In genomic region chr1:96721382-96722160, GRCh38 we compare ENCODE assay signal across 8 cellular contexts. TPM values are rescaled to one million over a fixed set of nuclear protein-coding genes. Genes with fewer than 3 reads are reported as not detected.
A peak's percentile ranks its signal among the peaks of the same experiment; 100 is the strongest.
DNase-seq lines count a peak whose midpoint lies in the region; ATAC-seq and TF ChIP-seq lines count a peak whose summit lies in the region.

A gene with protein sequence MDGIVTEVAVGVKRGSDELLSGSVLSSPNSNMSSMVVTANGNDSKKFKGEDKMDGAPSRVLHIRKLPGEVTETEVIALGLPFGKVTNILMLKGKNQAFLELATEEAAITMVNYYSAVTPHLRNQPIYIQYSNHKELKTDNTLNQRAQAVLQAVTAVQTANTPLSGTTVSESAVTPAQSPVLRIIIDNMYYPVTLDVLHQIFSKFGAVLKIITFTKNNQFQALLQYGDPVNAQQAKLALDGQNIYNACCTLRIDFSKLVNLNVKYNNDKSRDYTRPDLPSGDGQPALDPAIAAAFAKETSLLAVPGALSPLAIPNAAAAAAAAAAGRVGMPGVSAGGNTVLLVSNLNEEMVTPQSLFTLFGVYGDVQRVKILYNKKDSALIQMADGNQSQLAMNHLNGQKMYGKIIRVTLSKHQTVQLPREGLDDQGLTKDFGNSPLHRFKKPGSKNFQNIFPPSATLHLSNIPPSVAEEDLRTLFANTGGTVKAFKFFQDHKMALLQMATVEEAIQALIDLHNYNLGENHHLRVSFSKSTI (plus strand): TSS chr1:96721784. CDS start chr1:96721865, 81 bp downstream.

- H3K4me3 Mint-ChIP-seq in WTC11 (peak within 1 kb of the TSS; percentile 91), immature natural killer cell (peak within 1 kb of the TSS; percentile 93 to 99 (median 98))

- H3K36me3 Mint-ChIP-seq in WTC11 (peaks cover 26% of the 10 kb centered on the region), immature natural killer cell (peaks cover 3 to 6% (median 4%) of the 10 kb centered on the region in 3 donors)

- peak within 1 kb of the TSS; percentile 98 for H2AFZ ChIP-seq in mammary epithelial cell (ENCODE audit: low read depth, low read length)

- H3K4me1 ChIP-seq in mammary epithelial cell (ENCODE audit: insufficient read depth, low read length) = no peaks in the 10 kb centered on the region
- peaks cover 12 to 48% (median 28%) of the 10 kb centered on the region in 6 donors for H3K4me1 ChIP-seq in spleen

- DNase-seq in AG04449 (ENCODE audit: low read depth, low spot score) = no peak
- peak; percentile 76 for DNase-seq in NCI-H2171 treated with DMSO at 0.1 percent for 48 hours (lab: John Stamatoyannopoulos, UW)
- peak; percentile 84 for DNase-seq in WTC11 (ENCODE audit: low spot score)
- DNase-seq in mammary epithelial cell = peak; percentile 71
- peak; percentile 84 to 85 (median 84) for DNase-seq in immature natural killer cell
- DNase-seq in spleen = peak; percentile 97

- H3K4me1 Mint-ChIP-seq in WTC11 (peaks cover 29% of the 10 kb centered on the region), immature natural killer cell (peaks cover 25 to 34% of the 10 kb centered on the region in 2 donors)

- H3K4me3 ChIP-seq in AG04449 (ENCODE audit: low read depth, low read length) (peak within 1 kb of the TSS; percentile 95), mammary epithelial cell (replicated peaks in 1 of 3; ENCODE audit: insufficient read depth in 1 of 3, low read depth in 2 of 3, low read length in 3 of 3) (peak within 1 kb of the TSS; percentile 82 to 98 (median 91)), spleen (peak within 1 kb of the TSS; percentile 67 to 97 (median 86))

- CTCF ChIA-PET in AG04449 (lab: Yijun Ruan, JAX) (no interaction called here), WTC11 (lab: Charles Lee) (interaction anchor here (0.7 kb wide), 1 partner anchor 591 kb away, joined by 4 read pairs; no protein-coding TSS in a partner anchor), mammary epithelial cell (lab: Charles Lee; ENCODE audit: low non-redundant PET) (no interaction called here)

- H3K9me3 ChIP-seq in mammary epithelial cell (replicated peaks; ENCODE audit: insufficient read depth, low read length) = no peaks in the 10 kb centered on the region
- no peaks in the 10 kb centered on the region for H3K9me3 ChIP-seq in spleen

- in situ Hi-C loops in mammary epithelial cell (cut with MboI; ENCODE audit: low sequenced_read_pairs in 2 of 2) = no loop called here

- no peaks in the 10 kb centered on the region for H4K20me1 ChIP-seq in mammary epithelial cell (ENCODE audit: insufficient read depth, low read length)

- H3K27ac ChIP-seq in mammary epithelial cell (ENCODE audit: insufficient read depth, low read depth, low read length) (peak within 1 kb of the TSS; percentile 60), spleen (peak within 1 kb of the TSS; percentile 80 to 97 (median 96))

- under 1% methylated on average over 15 of the region's 77 CpGs for WGBS in mammary epithelial cell (ENCODE audit: low coverage, missing lambda C conversion rate)
- WGBS in spleen, 5 donors = 0 to 1% (median 1%) methylated on average over 26 to 77 of the region's 77 CpGs

- peak within 1 kb of the TSS; percentile 85 for H3K9ac ChIP-seq in mammary epithelial cell (ENCODE audit: insufficient read depth, low read length)

- H3K27ac Mint-ChIP-seq in WTC11 (peak within 1 kb of the TSS; percentile 97), immature natural killer cell (peak within 1 kb of the TSS; percentile 80 to 97 (median 94))

- POLR2A ChIA-PET in AG04449 (lab: Yijun Ruan, JAX) (interaction anchor here (1.0 kb wide), 1 partner anchor 359 kb away, joined by 5 read pairs; no protein-coding TSS in a partner anchor), WTC11 (lab: Charles Lee) (no interaction called here)

- TF ChIP-seq POLR2A in spleen (IDR thresholded peaks at IDR 0.05) = no peak

- H3K36me3 ChIP-seq in mammary epithelial cell (ENCODE audit: insufficient read depth, low read length) = no peaks in the 10 kb centered on the region
- H3K36me3 ChIP-seq in spleen = peaks cover 0 to 25% (median 3%) of the 10 kb centered on the region in 6 donors

- H3K79me2 ChIP-seq in mammary epithelial cell (ENCODE audit: insufficient read depth, low read length) = peaks cover 45% of the 10 kb centered on the region

- dilution Hi-C loops in mammary epithelial cell (cut with HindIII; ENCODE audit: low sequenced_read_pairs) = no loop called here

- no peaks in the 10 kb centered on the region for H3K27me3 Mint-ChIP-seq in WTC11 (ENCODE audit: low read depth)
- H3K27me3 Mint-ChIP-seq in immature natural killer cell (ENCODE audit: low read depth in 3 of 3) = peaks cover 0 to 9% (median 4%) of the 10 kb centered on the region in 3 donors

- peaks cover 4% of the 10 kb centered on the region for H3K9me3 Mint-ChIP-seq in WTC11
- no peaks in the 10 kb centered on the region for H3K9me3 Mint-ChIP-seq in immature natural killer cell

- intact Hi-C loops in mammary epithelial cell (cut with micrococcal nuclease) = loop anchor here (5.0 to 10.0 kb wide), 4 partner anchors 157 to 484 kb away; no protein-coding TSS in a partner anchor
- intact Hi-C loops in spleen (cut with DNase I; ENCODE audit: low total_unique reads) = no loop called here

- peak within 1 kb of the TSS; percentile 85 for H3K4me2 ChIP-seq in mammary epithelial cell (ENCODE audit: insufficient read depth, low read depth, low read length)

- TF ChIP-seq CTCF in AG04449 (IDR thresholded peaks at IDR 0.05; ENCODE audit: insufficient read depth, low read length, missing control alignments) (no peak), WTC11 (IDR thresholded peaks at IDR 0.05) (no peak), mammary epithelial cell (conservative IDR thresholded peaks at IDR 0.05 in 1 of 2, IDR thresholded peaks at IDR 0.05 in 1 of 2; ENCODE audit: extremely low read depth in 1 of 2, insufficient read depth in 1 of 2, low read depth in 1 of 2, low read length in 2 of 2) (no peak), spleen (IDR thresholded peaks at IDR 0.05 in 8 of 11, conservative IDR thresholded peaks at IDR 0.05 in 3 of 11) (peak in 1 of 11 experiments; percentile 7)

- no peaks in the 10 kb centered on the region for H3K27me3 ChIP-seq in mammary epithelial cell (ENCODE audit: insufficient read depth, low read length)
- H3K27me3 ChIP-seq in spleen (replicated peaks in 1 of 7) = no peaks in the 10 kb centered on the region

- no TSS peak for BruUV-seq in mammary epithelial cell (replicated peaks; lab: Mats Ljungman, UMichigan)

- ATAC-seq in GM18867 (IDR thresholded peaks at IDR 0.05; ENCODE audit: unreplicated experiment) (peak; percentile 95), HG03095 (IDR thresholded peaks at IDR 0.05; ENCODE audit: unreplicated experiment) (peak; percentile 96), WTC11 (peak; percentile 95)

TF ChIP-seq in WTC11, 78 proteins besides CTCF, POLR2A, EP300 and RAD21 (continues in another document):
- TF ChIP-seq ZSCAN18 (CRISPR knock-in tag; IDR thresholded peaks at IDR 0.05) = no peak
- TF ChIP-seq, protein P1, sequence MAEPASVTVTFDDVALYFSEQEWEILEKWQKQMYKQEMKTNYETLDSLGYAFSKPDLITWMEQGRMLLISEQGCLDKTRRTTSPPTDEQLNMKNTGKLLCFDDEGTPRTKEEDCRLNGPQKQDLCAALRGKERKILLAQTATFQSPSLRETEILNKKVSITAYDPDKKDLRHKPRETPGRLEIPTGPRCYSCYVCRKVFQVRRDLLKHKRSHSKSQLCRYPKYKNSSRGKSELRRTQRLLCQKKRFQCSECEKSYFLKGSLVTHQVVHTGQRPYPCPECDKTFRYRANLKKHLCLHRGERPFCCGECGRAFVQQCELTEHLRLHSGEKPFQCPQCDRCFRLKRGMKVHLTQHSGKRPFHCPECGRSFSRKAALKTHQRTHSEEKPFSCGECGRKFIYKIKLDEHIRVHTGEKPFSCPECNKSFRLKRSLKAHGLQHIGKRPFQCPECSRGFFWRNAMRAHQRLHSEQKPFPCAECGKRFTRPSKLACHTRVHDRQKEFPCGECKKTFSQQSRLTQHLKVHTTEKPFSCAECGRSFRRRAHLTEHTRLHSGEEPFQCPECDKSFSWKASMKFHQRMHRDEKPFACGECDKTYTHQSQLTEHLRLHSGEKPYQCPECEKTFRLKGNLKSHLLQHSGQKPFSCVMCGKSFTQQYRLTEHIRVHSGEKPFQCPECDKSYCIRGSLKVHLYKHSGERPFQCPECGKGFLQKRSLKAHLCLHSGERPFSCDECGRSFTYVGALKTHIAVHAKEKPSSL (CRISPR knock-in tag; conservative IDR thresholded peaks at IDR 0.05) = no peak
- no peak for TF ChIP-seq HMGA2 (CRISPR knock-in tag; IDR thresholded peaks at IDR 0.05)
- TF ChIP-seq, protein P2, sequence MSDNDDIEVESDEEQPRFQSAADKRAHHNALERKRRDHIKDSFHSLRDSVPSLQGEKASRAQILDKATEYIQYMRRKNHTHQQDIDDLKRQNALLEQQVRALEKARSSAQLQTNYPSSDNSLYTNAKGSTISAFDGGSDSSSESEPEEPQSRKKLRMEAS (CRISPR knock-in tag; IDR thresholded peaks at IDR 0.05) = peak; percentile 70; the same call in 1 of the 2 replicates
- peak; percentile 44; the same call in 1 of the 2 replicates for TF ChIP-seq SP1 (CRISPR knock-in tag; conservative IDR thresholded peaks at IDR 0.05)
- TF ChIP-seq ZNF317 (CRISPR knock-in tag; IDR thresholded peaks at IDR 0.05; ENCODE audit: borderline replicate concordance, low read depth) = no peak

RNA-seq across cellular contexts. Expression of the gene that starts here (rescaled TPM):
- 47.5 to 51.0 TPM (median 50.0 TPM) in 3 replicates for total RNA-seq in WTC11 (2021)
- total RNA-seq in mammary epithelial cell = 10 to 100 TPM; 13.0 to 13.6 TPM
- 5.3 TPM for polyA plus RNA-seq in mammary epithelial cell
- 7.8 TPM for polyA minus RNA-seq in mammary epithelial cell
- 1 to 10 TPM; 1.8 to 2.4 (median 1.9) TPM for polyA plus RNA-seq in immature natural killer cell
- total RNA-seq in spleen = 10 to 100 TPM; 21.0 to 89.9 (median 28.2) TPM
- 10 to 100 TPM; 15.4 to 23.6 (median 19.4) TPM for polyA plus RNA-seq in spleen
